ENCODE assay signal across 28 cellular contexts in the genomic region with DNA sequence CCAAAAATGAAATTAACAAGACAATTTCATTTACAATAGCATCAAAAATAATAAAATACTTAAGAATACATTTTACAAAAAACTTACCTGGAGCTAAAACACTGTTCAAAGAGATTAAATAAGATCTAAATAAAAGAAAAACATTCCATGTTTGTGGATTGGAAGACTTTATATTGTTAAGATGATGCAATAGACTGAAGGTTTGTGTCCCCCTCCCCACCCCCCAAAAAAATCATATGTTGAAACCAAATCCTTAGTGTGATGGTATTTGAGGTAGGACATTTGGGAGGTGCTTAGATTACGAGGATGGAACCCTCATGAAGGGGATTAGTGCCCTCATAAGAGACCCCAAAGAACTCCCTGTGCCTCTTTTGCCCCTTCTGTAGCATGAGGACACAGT.
"Had no signal": no experiment of that assay in that cellular context is flagged by ENCODE, and none has a peak within 500 bp of the region (broad histone marks: within the 10 kb centered on the region; RNA-seq: fewer than 3 reads in every experiment).

No MANE protein-coding gene starts in this region.

- H3K27ac ChIP-seq: colonic mucosa, coronary artery, dorsolateral prefrontal cortex, epithelial cell of prostate, esophagus muscularis mucosa, esophagus squamous epithelium, foreskin keratinocyte, gastrocnemius medialis, gastroesophageal sphincter, heart left ventricle, heart right ventricle, hepatocyte had no signal

- FAIRE-seq: endometrium, endothelial cell of umbilical vein, frontal cortex had no signal

- H3K4me3 ChIP-seq: colonic mucosa, coronary artery, dorsolateral prefrontal cortex, esophagus muscularis mucosa, esophagus squamous epithelium, gastrocnemius medialis, gastroesophageal sphincter, heart left ventricle, heart right ventricle, hepatocyte had no signal

- H3K4me2 ChIP-seq: hepatocyte had no signal

- H3K79me2 ChIP-seq: hepatocyte had no signal

- DNase-seq: colonic mucosa; cortex of kidney; dermis blood vessel endothelial cell; dorsolateral prefrontal cortex; effector CD4-positive, alpha-beta T cell; effector CD8-positive, alpha-beta T cell; effector memory CD8-positive, alpha-beta T cell; endodermal cell; erythroblast; esophagus squamous epithelium; foreskin fibroblast; foreskin keratinocyte; foreskin melanocyte; gastrocnemius medialis; glutamatergic neuron; head of caudate nucleus; heart left ventricle; heart right ventricle had no signal

- H3K27ac Mint-ChIP-seq: dendritic cell treated with granulocyte-macrophage colony-stimulating factor and Interleukin-4, amounts not matched to agents 40 ng/mL and 50 ng/mL, for 4 days; effector memory CD8-positive, alpha-beta T cell; endodermal cell had no signal

- H3K4me3 Mint-ChIP-seq: dendritic cell treated with granulocyte-macrophage colony-stimulating factor and Interleukin-4, amounts not matched to agents 40 ng/mL and 50 ng/mL, for 4 days; effector memory CD8-positive, alpha-beta T cell; endodermal cell had no signal

- H3K36me3 ChIP-seq: colonic mucosa, esophagus muscularis mucosa, esophagus squamous epithelium, gastrocnemius medialis, gastroesophageal sphincter, heart left ventricle, heart right ventricle had no signal

- H3K9me3 ChIP-seq: colonic mucosa, gastrocnemius medialis had no signal

- ATAC-seq: effector memory CD8-positive, alpha-beta T cell; esophagus mucosa; foreskin keratinocyte; gastrocnemius medialis; gastroesophageal sphincter; heart left ventricle; heart right ventricle had no signal

- H2AFZ ChIP-seq: hepatocyte had no signal

- H3K4me1 ChIP-seq: colonic mucosa, esophagus muscularis mucosa, esophagus squamous epithelium, foreskin keratinocyte, gastrocnemius medialis, gastroesophageal sphincter, heart left ventricle, heart right ventricle had no signal

- H3K27me3 ChIP-seq: colonic mucosa, dorsolateral prefrontal cortex, esophagus muscularis mucosa, gastrocnemius medialis, gastroesophageal sphincter, heart right ventricle, hepatocyte had no signal
